Comparison of ENCODE assay signal across 13 cellular contexts in genomic region chr7:66047426-66047825, GRCh38. TPM values are rescaled to one million over a fixed set of nuclear protein-coding genes. Genes with fewer than 3 reads are reported as not detected.
A peak's percentile ranks its signal among the peaks of the same experiment; 100 is the strongest.
DNase-seq lines count a peak whose midpoint lies in the region; ATAC-seq and TF ChIP-seq lines count a peak whose summit lies in the region.
"Had no signal": no experiment of that assay in that cellular context is flagged by ENCODE, and none has a peak within 500 bp of the region (broad histone marks: within the 10 kb centered on the region; RNA-seq: fewer than 3 reads in every experiment).

No MANE protein-coding gene starts in this region.

- BruUV-seq in PC-9 (replicated peaks; lab: Mats Ljungman, UMichigan) = no TSS peak

- DNase-seq in EH (ENCODE audit: low read depth) = peak; percentile 97
- peak; percentile 69 to 76 for DNase-seq in PC-9
- DNase-seq in chondrocyte (ENCODE audit: low spot score) = no peak
- peak; percentile 96 for DNase-seq in kidney tubule cell (ENCODE audit: low spot score)
- no peak for DNase-seq in type B pancreatic cell (ENCODE audit: extremely low spot score, unreplicated experiment)
- DNase-seq in stimulated activated CD8-positive, alpha-beta memory T cell treated with anti-CD3 and anti-CD28 coated beads, Interleukin-4, amount 100 ng/mL, for 48 hours = no peak
- DNase-seq: activated CD8-positive, alpha-beta memory T cell treated with anti-CD3 and anti-CD28 coated beads, Interleukin-2, amount 10 ng/mL, durations not matched to agents 7 days and 5 days; lower lobe of right lung; NCI-H187; T-helper 2 cell; tibial artery had no signal

- no peak for ATAC-seq in GM21367 (IDR thresholded peaks at IDR 0.05; ENCODE audit: unreplicated experiment)
- ATAC-seq in HG02840 (IDR thresholded peaks at IDR 0.05; ENCODE audit: low FRiP score, unreplicated experiment) = no peak
- ATAC-seq: activated CD8-positive, alpha-beta memory T cell treated with anti-CD3 and anti-CD28 coated beads, Interleukin-2, amount 10 ng/mL, durations not matched to agents 7 days and 5 days; lower lobe of right lung had no signal

- H3K4me1 ChIP-seq in PC-9 (replicated peaks; ENCODE audit: insufficient read depth) = peaks cover 20% of the 10 kb centered on the region

- POLR2A ChIA-PET in PC-9 (lab: Charles Lee; ENCODE audit: unreplicated experiment) = interaction anchor here (0.6 kb wide), 1 partner anchor 595 kb away, joined by 11 read pairs; no protein-coding TSS in a partner anchor

- H3K36me3 ChIP-seq in PC-9 (ENCODE audit: low read depth) = no peaks in the 10 kb centered on the region
- H3K36me3 ChIP-seq: lower lobe of right lung, tibial artery had no signal

- peak overlapping the region; percentile 14; the same call in 1 of the 2 replicates for H3K4me2 ChIP-seq in PC-9

- H3K27ac ChIP-seq in PC-9 = 0 out of 2 replicates have a peak overlapping the region, but pooled peaks have one; percentile 17
- H3K27ac ChIP-seq: lower lobe of right lung, tibial artery had no signal

- no peaks in the 10 kb centered on the region for H3K27me3 ChIP-seq in PC-9 (ENCODE audit: insufficient read depth, low read depth)
- H3K27me3 ChIP-seq: tibial artery had no signal

- H3K27ac Mint-ChIP-seq in chondrocyte (ENCODE audit: unreplicated experiment) = peak overlapping the region; percentile 37
- H3K27ac Mint-ChIP-seq in type B pancreatic cell = no peak overlapping the region
- H3K27ac Mint-ChIP-seq: activated CD8-positive, alpha-beta memory T cell treated with anti-CD3 and anti-CD28 coated beads, Interleukin-2, amount 10 ng/mL, durations not matched to agents 7 days and 5 days had no signal

- no peak overlapping the region for H3K4me3 ChIP-seq in PC-9
- H3K4me3 ChIP-seq: lower lobe of right lung, tibial artery had no signal

- H3K79me2 ChIP-seq in PC-9 (ENCODE audit: low read depth) = no peaks in the 10 kb centered on the region

- TF ChIP-seq CTCF in PC-9 (conservative IDR thresholded peaks at IDR 0.05) = no peak
- no peak for TF ChIP-seq CTCF in chondrocyte (IDR thresholded peaks at IDR 0.05)
- no peak for TF ChIP-seq CTCF in type B pancreatic cell (conservative IDR thresholded peaks at IDR 0.05)

- H3K9me3 Mint-ChIP-seq in chondrocyte (ENCODE audit: low read depth) = peaks cover 3% of the 10 kb centered on the region
- no peaks in the 10 kb centered on the region for H3K9me3 Mint-ChIP-seq in type B pancreatic cell

- no peaks in the 10 kb centered on the region for H4K20me1 ChIP-seq in PC-9 (ENCODE audit: insufficient read depth)

- H3K4me3 Mint-ChIP-seq in chondrocyte (ENCODE audit: unreplicated experiment) = no peak overlapping the region
- no peak overlapping the region for H3K4me3 Mint-ChIP-seq in type B pancreatic cell
- H3K4me3 Mint-ChIP-seq: activated CD8-positive, alpha-beta memory T cell treated with anti-CD3 and anti-CD28 coated beads, Interleukin-2, amount 10 ng/mL, durations not matched to agents 7 days and 5 days had no signal

- H3K36me3 Mint-ChIP-seq in chondrocyte (ENCODE audit: low read depth) (no peaks in the 10 kb centered on the region), type B pancreatic cell (no peaks in the 10 kb centered on the region)
- H3K36me3 Mint-ChIP-seq: activated CD8-positive, alpha-beta memory T cell treated with anti-CD3 and anti-CD28 coated beads, Interleukin-2, amount 10 ng/mL, durations not matched to agents 7 days and 5 days had no signal

- intact Hi-C loops in PC-9 (cut with micrococcal nuclease; ENCODE audit: unreplicated experiment) = loop anchor here (2.0 kb wide), 1 partner anchor 67 kb away; the partner anchor contains the start of gene CRCP

- no peaks in the 10 kb centered on the region for H3K9me2 ChIP-seq in PC-9 (ENCODE audit: insufficient read depth)

- H3K27me3 Mint-ChIP-seq in chondrocyte (ENCODE audit: low read depth) (no peaks in the 10 kb centered on the region), type B pancreatic cell (no peaks in the 10 kb centered on the region)

- no peaks in the 10 kb centered on the region for H3K9me3 ChIP-seq in PC-9 (ENCODE audit: insufficient read depth, low read depth)
- H3K9me3 ChIP-seq: lower lobe of right lung, tibial artery had no signal

- peaks cover 14% of the 10 kb centered on the region for H3K4me1 Mint-ChIP-seq in chondrocyte (ENCODE audit: low read depth)
- no peaks in the 10 kb centered on the region for H3K4me1 Mint-ChIP-seq in type B pancreatic cell (ENCODE audit: unreplicated experiment)

- H3F3A ChIP-seq in PC-9 (ENCODE audit: insufficient read depth, low read depth) = peaks cover 22% of the 10 kb centered on the region

- CTCF ChIA-PET in PC-9 (lab: Charles Lee) = no interaction called here

- H2AFZ ChIP-seq in PC-9 = no peak overlapping the region

RNA-seq across cellular contexts. Expression of gene ASL, which starts 28.2 kb away (rescaled TPM):
- 19.0 and 30.5 TPM in 2 replicates for total RNA-seq in PC-9 (2021)
- 24.0 to 26.1 TPM (median 25.5 TPM) in 3 replicates for total RNA-seq in chondrocyte
- total RNA-seq in type B pancreatic cell (ENCODE audit: low replicate concordance) = 35.1 and 35.5 TPM in 2 replicates

Comparison
In these comparisons a context has a peak if more than half of its experiments do, and no peak if none do; other contexts are left out.
1. DNase-seq: peak in EH (single experiment), PC-9 (2 of 2) and kidney tubule cell (single experiment); none in chondrocyte (single experiment), type B pancreatic cell (single experiment) and stimulated activated CD8-positive, alpha-beta memory T cell treated with anti-CD3 and anti-CD28 coated beads, Interleukin-4, amount 100 ng/mL, for 48 hours (single experiment).